7 cellular contexts compared by ENCODE assay signal in the genomic region with DNA sequence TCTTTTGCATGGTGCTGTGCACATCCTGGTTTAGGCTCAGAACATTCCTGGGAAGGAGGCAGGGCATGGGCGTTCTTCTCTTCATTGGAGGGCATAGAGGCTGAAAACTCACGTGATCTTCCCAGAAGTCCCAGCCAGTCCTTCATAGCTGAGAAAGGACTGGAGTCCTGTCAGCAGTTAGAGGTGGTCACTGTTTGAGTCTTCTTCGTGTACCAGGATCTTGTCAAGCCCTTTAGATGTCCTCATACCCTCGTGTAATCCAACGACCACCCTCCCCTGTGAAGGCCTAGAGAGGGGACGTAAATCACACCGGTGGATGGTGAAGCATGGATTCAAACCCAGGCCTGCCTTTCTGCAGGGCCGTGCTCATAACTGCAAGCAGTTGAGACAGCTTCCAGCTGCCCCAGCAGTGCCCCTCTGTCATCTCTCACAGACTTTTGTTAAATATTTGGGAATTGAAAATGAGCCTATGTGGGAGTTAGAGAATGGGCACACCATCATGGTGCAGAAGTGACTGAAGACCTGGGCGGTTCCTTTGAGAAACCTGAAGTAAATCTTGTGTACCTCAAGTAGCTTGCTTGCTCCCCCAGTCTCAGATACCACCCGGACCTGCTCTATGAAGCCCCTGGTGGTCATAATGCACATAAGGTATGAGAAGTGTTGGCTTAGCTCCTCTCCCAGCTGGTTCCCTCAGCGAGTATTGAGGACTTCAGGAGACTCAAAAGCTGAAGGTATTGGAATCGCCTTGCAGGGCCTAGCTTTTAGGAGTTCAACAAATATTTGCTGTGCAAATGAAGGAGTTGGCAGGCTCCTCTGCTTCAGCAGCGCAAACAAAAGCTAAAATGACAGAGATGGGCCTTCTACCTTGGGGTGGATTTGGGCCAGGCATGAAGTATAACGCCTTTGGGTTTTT. TPM values are rescaled to one million over a fixed set of nuclear protein-coding genes. Genes with fewer than 3 reads are reported as not detected.
A peak's percentile ranks its signal among the peaks of the same experiment; 100 is the strongest.
DNase-seq lines count a peak whose midpoint lies in the region; ATAC-seq and TF ChIP-seq lines count a peak whose summit lies in the region.

No MANE protein-coding gene starts in this region.

- H3K27ac ChIP-seq in mucosa of rectum (ENCODE audit: low read depth in 2 of 2, low read length in 2 of 2) (peak overlapping the region; percentile 57 to 58), thyroid gland (peak overlapping the region in 1 of 3 donors; percentile 71)

- H3K4me1 ChIP-seq in mucosa of rectum (ENCODE audit: control insufficient read depth in 2 of 2, insufficient read depth in 2 of 2, low read length in 2 of 2) = peaks cover 3 to 10% of the 10 kb centered on the region in 2 donors
- peaks cover 15 to 16% of the 10 kb centered on the region in 2 donors for H3K4me1 ChIP-seq in thyroid gland

- 59 to 79% methylated on average over 14 of the region's 14 CpGs for WGBS in thyroid gland, 2 donors

- intact Hi-C loops in thyroid gland (cut with DNase I) = no loop called here

- H3K27me3 ChIP-seq in mucosa of rectum (ENCODE audit: control insufficient read depth in 2 of 2, insufficient read depth in 2 of 2, low read length in 2 of 2) = peaks cover 0 to 3% of the 10 kb centered on the region in 2 donors
- no peaks in the 10 kb centered on the region for H3K27me3 ChIP-seq in thyroid gland

- H3K36me3 ChIP-seq in mucosa of rectum (ENCODE audit: control insufficient read depth in 2 of 2, insufficient read depth in 2 of 2, low read length in 2 of 2) = no peaks in the 10 kb centered on the region
- no peaks in the 10 kb centered on the region for H3K36me3 ChIP-seq in thyroid gland

- peak; percentile 59 for TF ChIP-seq CTCF in GM12873 (IDR thresholded peaks at IDR 0.05; ENCODE audit: insufficient read depth, low read depth, low read length, missing control alignments)
- TF ChIP-seq CTCF in thyroid gland (IDR thresholded peaks at IDR 0.05) = peak in 1 of 6 experiments; percentile 33

- peaks cover 30% of the 10 kb centered on the region for H3K27me3 Mint-ChIP-seq in T-helper 2 cell treated with Interferon-gamma antibody and Interleukin-4, amounts not matched to agents 5 μg/mL and 100 μg/mL, for 36 hours (ENCODE audit: low read depth)

- no peak for TF ChIP-seq POLR2A in thyroid gland (IDR thresholded peaks at IDR 0.05)

- peaks cover 9% of the 10 kb centered on the region for H3K36me3 Mint-ChIP-seq in T-helper 2 cell treated with Interferon-gamma antibody and Interleukin-4, amounts not matched to agents 5 μg/mL and 100 μg/mL, for 36 hours (ENCODE audit: low read depth)

- H3K4me3 Mint-ChIP-seq in T-helper 2 cell treated with Interferon-gamma antibody and Interleukin-4, amounts not matched to agents 5 μg/mL and 100 μg/mL, for 36 hours = peak overlapping the region; percentile 85

- no peak overlapping the region for H3K27ac Mint-ChIP-seq in T-helper 2 cell treated with Interferon-gamma antibody and Interleukin-4, amounts not matched to agents 5 μg/mL and 100 μg/mL, for 36 hours

- H3K4me1 Mint-ChIP-seq in T-helper 2 cell treated with Interferon-gamma antibody and Interleukin-4, amounts not matched to agents 5 μg/mL and 100 μg/mL, for 36 hours (ENCODE audit: low read depth) = peaks cover 33% of the 10 kb centered on the region

- DNase-seq in KG1 (lab: John Stamatoyannopoulos, UW) (peak; percentile 10), thyroid gland (peak in 1 of 2 donors; percentile 18)
- peak; percentile 19 for DNase-seq in T-helper 2 cell treated with Interferon-gamma antibody and Interleukin-4, amounts not matched to agents 5 μg/mL and 100 μg/mL, for 36 hours (ENCODE audit: low spot score)
- DNase-seq in central memory CD4-positive, alpha-beta T cell = peak; percentile 47

- no peaks in the 10 kb centered on the region for H3K9me3 ChIP-seq in mucosa of rectum (ENCODE audit: control insufficient read depth in 2 of 2, low read length in 2 of 2)
- H3K9me3 ChIP-seq in thyroid gland = no peaks in the 10 kb centered on the region

- no peak for ATAC-seq in HG03196 (IDR thresholded peaks at IDR 0.05; ENCODE audit: unreplicated experiment)

- peak overlapping the region; percentile 72 to 77 for H3K4me3 ChIP-seq in mucosa of rectum (ENCODE audit: low read length in 2 of 2)
- H3K4me3 ChIP-seq in thyroid gland (replicated peaks in 1 of 3) = peak overlapping the region in 2 of 3 donors; percentile 70 to 81

- peaks cover 16% of the 10 kb centered on the region for H3K9me3 Mint-ChIP-seq in T-helper 2 cell treated with Interferon-gamma antibody and Interleukin-4, amounts not matched to agents 5 μg/mL and 100 μg/mL, for 36 hours

- H3K9ac ChIP-seq in mucosa of rectum (ENCODE audit: low read depth in 1 of 2, low read length in 2 of 2) = peak overlapping the region; percentile 62 to 70

RNA-seq across cellular contexts. Expression of gene CMTM8, which starts 1.4 kb away (rescaled TPM):
- total RNA-seq in thyroid gland = 10 to 100 TPM in 2 of 4 donors, 1 to 10 TPM in 2; 6.6 to 17.3 (median 11.0) TPM
